ENCODE assay signal across 16 cellular contexts in the genomic region with DNA sequence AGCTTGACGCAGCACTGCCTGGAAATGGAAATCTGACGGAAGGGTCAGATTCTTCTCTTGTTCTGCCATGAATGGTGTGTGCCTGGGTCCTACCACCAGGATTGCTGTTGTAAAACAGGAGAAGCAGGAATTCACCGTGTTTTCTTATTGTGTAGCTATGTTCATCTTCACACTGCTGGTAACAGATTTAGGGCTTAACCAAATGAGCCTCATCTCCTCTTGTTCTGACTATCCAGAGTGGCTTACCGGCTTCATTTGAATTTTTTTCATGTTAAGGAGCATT.
DNase-seq lines count a peak whose midpoint lies in the region; ATAC-seq and TF ChIP-seq lines count a peak whose summit lies in the region.
"Had no signal": no experiment of that assay in that cellular context is flagged by ENCODE, and none has a peak within 500 bp of the region (broad histone marks: within the 10 kb centered on the region; RNA-seq: fewer than 3 reads in every experiment).

No MANE protein-coding gene starts in this region.

- H3K4me3 ChIP-seq in HCT116 (replicated peaks in 1 of 2; ENCODE audit: low read depth in 1 of 2, low read length in 2 of 2) (no peak overlapping the region), neural progenitor cell (no peak overlapping the region)
- H3K4me3 ChIP-seq: tibial nerve had no signal

- H3K4me1 ChIP-seq in HCT116 (ENCODE audit: control insufficient read depth in 1 of 2, insufficient read depth in 2 of 2, low read length in 2 of 2) (peaks cover 37 to 43% of the 10 kb centered on the region in 2 experiments), neural progenitor cell (no peaks in the 10 kb centered on the region)
- H3K4me1 ChIP-seq: tibial nerve had no signal

- no peak overlapping the region for H2AFZ ChIP-seq in HCT116 (ENCODE audit: low read depth, low read length, poor library complexity, severe bottlenecking)
- H2AFZ ChIP-seq in neural progenitor cell (replicated peaks) = no peak overlapping the region

- no peak for ATAC-seq in activated CD4-positive, alpha-beta T cell treated with anti-CD3 and anti-CD28 coated beads for 36 hours
- ATAC-seq in HCT116 = no peak
- no peak for ATAC-seq in activated naive CD8-positive, alpha-beta T cell treated with anti-CD3 and anti-CD28 coated beads, Interleukin-2, amount 10 ng/mL, durations not matched to agents 7 days and 5 days (ENCODE audit: low read depth)
- no peak for ATAC-seq in HG03460 (IDR thresholded peaks at IDR 0.05; ENCODE audit: unreplicated experiment)
- ATAC-seq: WTC11 had no signal

- H3K9me2 ChIP-seq in HCT116 (ENCODE audit: insufficient read depth) = no peaks in the 10 kb centered on the region

- CTCF ChIA-PET in activated CD4-positive, alpha-beta T cell treated with anti-CD3 and anti-CD28 coated beads for 36 hours (lab: Charles Lee) = interaction anchor here (1.5 kb wide), 1 partner anchor 119 kb away, joined by 4 read pairs; no protein-coding TSS in a partner anchor
- CTCF ChIA-PET in HCT116 (lab: Charles Lee) = interaction anchor here (0.6 kb wide), 1 partner anchor 1820 kb away, joined by 3 read pairs; a partner anchor contains a TSS

- peaks cover 4% of the 10 kb centered on the region for H3F3A ChIP-seq in neural progenitor cell (ENCODE audit: low read depth)

- no peaks in the 10 kb centered on the region for H3K9me3 Mint-ChIP-seq in activated CD4-positive, alpha-beta T cell treated with anti-CD3 and anti-CD28 coated beads for 36 hours (ENCODE audit: low read depth)
- H3K9me3 Mint-ChIP-seq in activated naive CD8-positive, alpha-beta T cell treated with anti-CD3 and anti-CD28 coated beads, Interleukin-2, amount 10 ng/mL, durations not matched to agents 7 days and 5 days = no peaks in the 10 kb centered on the region
- no peaks in the 10 kb centered on the region for H3K9me3 Mint-ChIP-seq in neural progenitor cell
- H3K9me3 Mint-ChIP-seq: IgD-negative memory B cell, nephron, WTC11 had no signal

- H3K9me3 ChIP-seq in HCT116 (ENCODE audit: control insufficient read depth in 1 of 2, insufficient read depth in 1 of 2, low read depth in 1 of 2, low read length in 2 of 2) (no peaks in the 10 kb centered on the region), neural progenitor cell (ENCODE audit: low read depth) (no peaks in the 10 kb centered on the region)
- H3K9me3 ChIP-seq: tibial nerve had no signal

- BruUV-seq in HCT116 (replicated peaks; lab: Mats Ljungman, UMichigan) = no TSS peak

- H4K20me1 ChIP-seq in HCT116 (ENCODE audit: insufficient read depth) = no peaks in the 10 kb centered on the region; the same call in 1 of the 2 replicates
- H4K20me1 ChIP-seq in neural progenitor cell (ENCODE audit: low read depth) = peaks cover 7% of the 10 kb centered on the region

- H3K27me3 Mint-ChIP-seq in activated CD4-positive, alpha-beta T cell treated with anti-CD3 and anti-CD28 coated beads for 36 hours = no peaks in the 10 kb centered on the region
- H3K27me3 Mint-ChIP-seq in activated naive CD8-positive, alpha-beta T cell treated with anti-CD3 and anti-CD28 coated beads, Interleukin-2, amount 10 ng/mL, durations not matched to agents 7 days and 5 days = no peaks in the 10 kb centered on the region
- peaks cover 3% of the 10 kb centered on the region for H3K27me3 Mint-ChIP-seq in neural progenitor cell (ENCODE audit: insufficient read depth, low read depth)
- H3K27me3 Mint-ChIP-seq: IgD-negative memory B cell had no signal

- no peak for DNase-seq in activated CD4-positive, alpha-beta T cell treated with anti-CD3 and anti-CD28 coated beads for 36 hours
- no peak for DNase-seq in activated CD4-positive, alpha-beta T cell treated with anti-CD3 and anti-CD28 coated beads, Interleukin-2, amount 50 U/mL, for 4 hours
- DNase-seq in HCT116 (ENCODE audit: low read depth, low spot score) (no peak), neural progenitor cell (ENCODE audit: low spot score) (no peak), AML-193 (lab: John Stamatoyannopoulos, UW) (no peak), posterior cingulate gyrus (no peak)
- DNase-seq in activated naive CD8-positive, alpha-beta T cell treated with anti-CD3 and anti-CD28 coated beads, Interleukin-2, amount 10 ng/mL, durations not matched to agents 7 days and 5 days = no peak
- DNase-seq: DMS79, NCI-H1436 treated with DMSO at 0.1 percent for 48 hours, SHP77 treated with DMSO at 0.1 percent for 48 hours, small intestine had no signal

- RAD21 ChIA-PET in HCT116 (lab: Charles Lee; ENCODE audit: low non-redundant PET in 1 of 2, low total read pairs in 2 of 2, uncharacterized antibody in 2 of 2, unreplicated experiment in 2 of 2) = no interaction called here

- H3K9ac ChIP-seq in HCT116 (ENCODE audit: low read length) (no peak overlapping the region), neural progenitor cell (no peak overlapping the region)

- H3K4me2 ChIP-seq in HCT116 (ENCODE audit: low read length) (no peak overlapping the region), neural progenitor cell (no peak overlapping the region)

- TF ChIP-seq POLR2A in HCT116 (IDR thresholded peaks at IDR 0.05; ENCODE audit: borderline replicate concordance, extremely low read depth, insufficient read depth, insufficient read length) = no peak

- H3K27me3 ChIP-seq in HCT116 (ENCODE audit: insufficient read depth, low read length) (no peaks in the 10 kb centered on the region), neural progenitor cell (no peaks in the 10 kb centered on the region)
- H3K27me3 ChIP-seq: tibial nerve had no signal

- intact Hi-C loops in activated CD4-positive, alpha-beta T cell treated with anti-CD3 and anti-CD28 coated beads for 36 hours (cut with DNase I, micrococcal nuclease) = loop anchor here (5.0 to 10.0 kb wide), 4 partner anchors 102 to 637 kb away; no protein-coding TSS in a partner anchor
- intact Hi-C loops in HCT116 (cut with micrococcal nuclease) (loop anchor here (5.0 to 10.0 kb wide), 2 partner anchors 37 to 440 kb away; no protein-coding TSS in a partner anchor), posterior cingulate gyrus (cut with DNase I) (no loop called here)

- TF ChIP-seq CTCF in HCT116 (IDR thresholded peaks at IDR 0.05 in 2 of 3, conservative IDR thresholded peaks at IDR 0.05 in 1 of 3; ENCODE audit: borderline replicate concordance in 1 of 3, insufficient read depth in 1 of 3, low read depth in 2 of 3, low read length in 2 of 3) (peak in 2 of 3 experiments; percentile 35 to 44; a peak in 3 of 6 replicates), neural progenitor cell (IDR thresholded peaks at IDR 0.05) (peak; percentile 29)

- peak overlapping the region; percentile 81 for H3K27ac Mint-ChIP-seq in activated CD4-positive, alpha-beta T cell treated with anti-CD3 and anti-CD28 coated beads for 36 hours
- peak overlapping the region; percentile 16 for H3K27ac Mint-ChIP-seq in activated naive CD8-positive, alpha-beta T cell treated with anti-CD3 and anti-CD28 coated beads, Interleukin-2, amount 10 ng/mL, durations not matched to agents 7 days and 5 days
- no peak overlapping the region for H3K27ac Mint-ChIP-seq in neural progenitor cell
- H3K27ac Mint-ChIP-seq: nephron, WTC11 had no signal

- H3K4me3 Mint-ChIP-seq in activated CD4-positive, alpha-beta T cell treated with anti-CD3 and anti-CD28 coated beads for 36 hours = peak overlapping the region; percentile 72
- H3K4me3 Mint-ChIP-seq in activated naive CD8-positive, alpha-beta T cell treated with anti-CD3 and anti-CD28 coated beads, Interleukin-2, amount 10 ng/mL, durations not matched to agents 7 days and 5 days = no peak overlapping the region
- no peak overlapping the region for H3K4me3 Mint-ChIP-seq in neural progenitor cell
- H3K4me3 Mint-ChIP-seq: nephron, WTC11 had no signal

- POLR2A ChIA-PET in activated CD4-positive, alpha-beta T cell treated with anti-CD3 and anti-CD28 coated beads for 36 hours (lab: Charles Lee) = interaction anchor here (0.9 kb wide), 1 partner anchor 17 kb away, joined by 4 read pairs; no protein-coding TSS in a partner anchor
- POLR2A ChIA-PET in HCT116 (lab: Charles Lee) = no interaction called here
- POLR2A ChIA-PET in activated naive CD8-positive, alpha-beta T cell treated with anti-CD3 and anti-CD28 coated beads, Interleukin-2, amount 10 ng/mL, durations not matched to agents 7 days and 5 days (lab: Charles Lee) = no interaction called here

- H3K27ac ChIP-seq in HCT116 (ENCODE audit: low read depth, low read length) = no peak overlapping the region
- no peak overlapping the region for H3K27ac ChIP-seq in neural progenitor cell
- H3K27ac ChIP-seq: tibial nerve had no signal

- TF ChIP-seq RAD21 in HCT116 (IDR thresholded peaks at IDR 0.05; ENCODE audit: low read depth) = no peak

- H3K36me3 Mint-ChIP-seq in activated CD4-positive, alpha-beta T cell treated with anti-CD3 and anti-CD28 coated beads for 36 hours (ENCODE audit: low read depth) = peaks cover 87% of the 10 kb centered on the region
- H3K36me3 Mint-ChIP-seq in activated naive CD8-positive, alpha-beta T cell treated with anti-CD3 and anti-CD28 coated beads, Interleukin-2, amount 10 ng/mL, durations not matched to agents 7 days and 5 days = peaks cover 34% of the 10 kb centered on the region
- peaks cover 9% of the 10 kb centered on the region for H3K36me3 Mint-ChIP-seq in neural progenitor cell
- H3K36me3 Mint-ChIP-seq: WTC11 had no signal

- peaks cover 77% of the 10 kb centered on the region for H3K4me1 Mint-ChIP-seq in activated CD4-positive, alpha-beta T cell treated with anti-CD3 and anti-CD28 coated beads for 36 hours
- H3K4me1 Mint-ChIP-seq in activated naive CD8-positive, alpha-beta T cell treated with anti-CD3 and anti-CD28 coated beads, Interleukin-2, amount 10 ng/mL, durations not matched to agents 7 days and 5 days = peaks cover 57% of the 10 kb centered on the region
- H3K4me1 Mint-ChIP-seq in neural progenitor cell = peaks cover 28% of the 10 kb centered on the region
- H3K4me1 Mint-ChIP-seq: WTC11 had no signal

- H3K79me2 ChIP-seq in HCT116 (ENCODE audit: insufficient read depth, low read length) = no peaks in the 10 kb centered on the region
- H3K79me2 ChIP-seq in neural progenitor cell (ENCODE audit: low read depth) = no peaks in the 10 kb centered on the region

- H3K36me3 ChIP-seq in HCT116 (ENCODE audit: control insufficient read depth in 1 of 2, insufficient read depth in 2 of 2, low read length in 2 of 2) (peaks cover 2 to 18% of the 10 kb centered on the region in 2 experiments; a peak in 3 of 4 replicates), neural progenitor cell (no peaks in the 10 kb centered on the region)

TF ChIP-seq in HCT116, 20 proteins besides CTCF, POLR2A, EP300 and RAD21:
- TF ChIP-seq ELF1 (IDR thresholded peaks at IDR 0.05; ENCODE audit: borderline replicate concordance, low read depth) = no peak
- no peak for TF ChIP-seq EZH2 (IDR thresholded peaks at IDR 0.05)
- TF ChIP-seq JUND (IDR thresholded peaks at IDR 0.05) = no peak
- TF ChIP-seq SP1 (IDR thresholded peaks at IDR 0.05; ENCODE audit: low read depth) = no peak
- no peak for TF ChIP-seq EGR1 (IDR thresholded peaks at IDR 0.05; ENCODE audit: low read depth)
- TF ChIP-seq, protein P1, sequence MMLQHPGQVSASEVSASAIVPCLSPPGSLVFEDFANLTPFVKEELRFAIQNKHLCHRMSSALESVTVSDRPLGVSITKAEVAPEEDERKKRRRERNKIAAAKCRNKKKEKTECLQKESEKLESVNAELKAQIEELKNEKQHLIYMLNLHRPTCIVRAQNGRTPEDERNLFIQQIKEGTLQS (IDR thresholded peaks at IDR 0.05) = no peak
- no peak for TF ChIP-seq SIN3A (IDR thresholded peaks at IDR 0.05; ENCODE audit: low read depth)
- no peak for TF ChIP-seq POLR2AphosphoS5 (IDR thresholded peaks at IDR 0.05; ENCODE audit: low read depth, low read length)
TF ChIP-seq in HCT116: peak in this region for 0.
